24 cellular contexts compared by ENCODE assay signal in genomic region chr4:39125600-39125985, GRCh38. TPM values are rescaled to one million over a fixed set of nuclear protein-coding genes. Genes with fewer than 3 reads are reported as not detected.
A peak's percentile ranks its signal among the peaks of the same experiment; 100 is the strongest.
DNase-seq lines count a peak whose midpoint lies in the region; ATAC-seq, FAIRE-seq and TF ChIP-seq lines count a peak whose summit lies in the region.
"Had no signal": no experiment of that assay in that cellular context is flagged by ENCODE, and none has a peak within 500 bp of the region (broad histone marks: within the 10 kb centered on the region; RNA-seq: fewer than 3 reads in every experiment).

No MANE protein-coding gene starts in this region.

- TF ChIP-seq EP300 in HepG2 (IDR thresholded peaks at IDR 0.05; ENCODE audit: low read depth in 2 of 2, low read length in 2 of 2) (no peak), HepG2 (CRISPR knock-in tag; IDR thresholded peaks at IDR 0.05; ENCODE audit: borderline replicate concordance) (no peak)

- WGBS in HepG2 (ENCODE audit: low lambda C conversion rate): 95% methylated on average over 3 of the region's 3 CpGs
- 100% methylated on average over 3 of the region's 3 CpGs for WGBS in right lobe of liver (ENCODE audit: insufficient coverage, low coverage, low lambda C conversion rate, missing lambda C conversion rate)

- ATAC-seq in HepG2 (no peak), right lobe of liver (no peak), activated B cell treated with CpG ODN at 0.5 μM for 24 hours (ENCODE audit: low read depth) (no peak)
- ATAC-seq in stimulated activated memory B cell treated with anti-CD40 and anti-IgM and Interleukin-4, amounts not matched to agents 10 μg/mL and 1 μg/mL and 100 μg/mL, for 72 hours: no peak
- no peak for ATAC-seq in naive thymus-derived CD4-positive, alpha-beta T cell
- ATAC-seq: Right ventricle myocardium inferior, SK-N-SH treated with all-trans-retinoic acid at 6 μM for 48 hours had no signal

- BruUV-seq in HepG2 (replicated peaks; lab: Mats Ljungman, UMichigan): no TSS peak

- intact Hi-C loops in HepG2 (cut with micrococcal nuclease; ENCODE audit: unreplicated experiment) (no loop called here), right lobe of liver (cut with DNase I) (loop anchor here in 1 of 2 donors (10.0 kb wide), 1 partner anchor 201 kb away; no protein-coding TSS in a partner anchor), activated B cell treated with CpG ODN at 0.5 μM for 24 hours (cut with micrococcal nuclease) (loop anchor here (1.0 kb wide), 1 partner anchor 81 kb away; no protein-coding TSS in a partner anchor), left ventricle myocardium inferior (cut with micrococcal nuclease) (no loop called here)
- intact Hi-C loops in naive thymus-derived CD4-positive, alpha-beta T cell (cut with micrococcal nuclease): no loop called here

- no peak overlapping the region for H3K9ac ChIP-seq in HepG2 (ENCODE audit: insufficient read depth, low read depth, low read length)
- H3K9ac ChIP-seq: KMS-11 had no signal

- TF ChIP-seq CTCF in HepG2 (CRISPR knock-in tag; IDR thresholded peaks at IDR 0.05): no peak
- no peak for TF ChIP-seq CTCF in right lobe of liver (IDR thresholded peaks at IDR 0.05)
- TF ChIP-seq CTCF in activated B cell treated with CpG ODN at 0.5 μM for 24 hours (IDR thresholded peaks at IDR 0.05): no peak
- no peak for TF ChIP-seq CTCF in left ventricle myocardium inferior (IDR thresholded peaks at IDR 0.05; ENCODE audit: borderline replicate concordance)

- H3K27ac ChIP-seq in HepG2 (ENCODE audit: extremely low read length, insufficient read depth, low read length): no peak overlapping the region
- H3K27ac ChIP-seq in right lobe of liver: no peak overlapping the region
- H3K27ac ChIP-seq in naive thymus-derived CD4-positive, alpha-beta T cell (ENCODE audit: low read depth, low read length): no peak overlapping the region
- H3K27ac ChIP-seq in left ventricle myocardium inferior (replicated peaks): no peak overlapping the region
- H3K27ac ChIP-seq: KMS-11, PC-9, SJCRH30 had no signal

- no peaks in the 10 kb centered on the region for H4K20me1 ChIP-seq in HepG2 (ENCODE audit: insufficient read depth, low read length)

- no peak for TF ChIP-seq POLR2A in HepG2 (IDR thresholded peaks at IDR 0.05; ENCODE audit: insufficient read depth in 1 of 2, low read depth in 2 of 2, low read length in 2 of 2)
- no peak for TF ChIP-seq POLR2A in right lobe of liver (IDR thresholded peaks at IDR 0.05)

- H3K27me3 Mint-ChIP-seq in IgD-negative memory B cell: no peaks in the 10 kb centered on the region
- no peaks in the 10 kb centered on the region for H3K27me3 Mint-ChIP-seq in activated B cell treated with CpG ODN at 0.5 μM for 24 hours
- H3K27me3 Mint-ChIP-seq in stimulated activated memory B cell treated with anti-CD40 and anti-IgM and Interleukin-4, amounts not matched to agents 10 μg/mL and 1 μg/mL and 100 μg/mL, for 72 hours: no peaks in the 10 kb centered on the region
- no peaks in the 10 kb centered on the region for H3K27me3 Mint-ChIP-seq in naive thymus-derived CD4-positive, alpha-beta T cell

- POLR2A ChIA-PET in HepG2 (lab: Yijun Ruan, JAX): no interaction called here
- POLR2A ChIA-PET in activated B cell treated with CpG ODN at 0.5 μM for 24 hours (lab: Charles Lee): interaction anchor here (1.2 kb wide), 1 partner anchor 81 kb away, joined by 4 read pairs; no protein-coding TSS in a partner anchor
- POLR2A ChIA-PET in naive thymus-derived CD4-positive, alpha-beta T cell (lab: Charles Lee): no interaction called here

- peaks cover 10 to 19% (median 14%) of the 10 kb centered on the region in 3 donors for H3K4me1 Mint-ChIP-seq in IgD-negative memory B cell
- peaks cover 27% of the 10 kb centered on the region for H3K4me1 Mint-ChIP-seq in activated B cell treated with CpG ODN at 0.5 μM for 24 hours
- H3K4me1 Mint-ChIP-seq in stimulated activated memory B cell treated with anti-CD40 and anti-IgM and Interleukin-4, amounts not matched to agents 10 μg/mL and 1 μg/mL and 100 μg/mL, for 72 hours: peaks cover 20% of the 10 kb centered on the region
- peaks cover 0 to 1% (median 0%) of the 10 kb centered on the region in 7 donors for H3K4me1 Mint-ChIP-seq in naive thymus-derived CD4-positive, alpha-beta T cell

- CTCF ChIA-PET in HepG2 (lab: Yijun Ruan, JAX; ENCODE audit: low intra/inter-chr PET ratio, low total read pairs) (no interaction called here), activated B cell treated with CpG ODN at 0.5 μM for 24 hours (lab: Charles Lee) (interaction anchor here (0.6 to 3.0 kb wide), 3 partner anchors 9 to 223 kb away, joined by 3 to 12 read pairs (median 4); no protein-coding TSS in a partner anchor)
- CTCF ChIA-PET in naive thymus-derived CD4-positive, alpha-beta T cell (lab: Charles Lee): no interaction called here

- 0 out of 5 replicates have a peak, but pooled peaks cover 0 to 2% of the 10 kb centered on the region in 2 experiments for H3K36me3 ChIP-seq in HepG2 (replicated peaks in 1 of 2; ENCODE audit: control insufficient read depth in 1 of 2, insufficient read depth in 2 of 2, low read length in 2 of 2)
- H3K36me3 ChIP-seq in right lobe of liver: no peaks in the 10 kb centered on the region
- H3K36me3 ChIP-seq in naive thymus-derived CD4-positive, alpha-beta T cell (ENCODE audit: control insufficient read depth in 2 of 3, insufficient read depth in 3 of 3, low read length in 3 of 3): no peaks in the 10 kb centered on the region
- H3K36me3 ChIP-seq in left ventricle myocardium inferior: peaks cover 20% of the 10 kb centered on the region

- no peaks in the 10 kb centered on the region for H3K4me1 ChIP-seq in HepG2 (ENCODE audit: insufficient read depth, low read length)
- no peaks in the 10 kb centered on the region for H3K4me1 ChIP-seq in right lobe of liver
- H3K4me1 ChIP-seq in naive thymus-derived CD4-positive, alpha-beta T cell (ENCODE audit: control insufficient read depth in 2 of 2, insufficient read depth in 2 of 2, low read length in 2 of 2): no peaks in the 10 kb centered on the region
- no peaks in the 10 kb centered on the region for H3K4me1 ChIP-seq in left ventricle myocardium inferior
- H3K4me1 ChIP-seq: SJCRH30 had no signal

- H3K79me2 ChIP-seq in HepG2 (ENCODE audit: insufficient read depth, low read length): no peaks in the 10 kb centered on the region

- DNase-seq in HepG2 (ENCODE audit: low spot score) (no peak), right lobe of liver (no peak), activated B cell treated with CpG ODN at 0.5 μM for 24 hours (no peak), left ventricle myocardium inferior (no peak)
- DNase-seq in stimulated activated CD4-positive, alpha-beta T cell treated with anti-CD3 and anti-CD28 coated beads, Interleukin-1b, Interleukin-23, amount 100 ng/mL, for 48 hours: no peak
- no peak for DNase-seq in naive thymus-derived CD4-positive, alpha-beta T cell
- DNase-seq: 8988T, ACHN, DMS153, DND-41, H7, NCI-H1092 treated with DMSO at 0.1 percent for 48 hours, NCI-H1436, NCI-H187, NCI-H446, NCI-H524 treated with DMSO at 0.1 percent for 48 hours, NCI-H774, PC-9, SJCRH30 had no signal

- no peak for FAIRE-seq in HepG2 (lab: Jason Lieb, UNC)

- TF ChIP-seq RAD21 in HepG2 (CRISPR knock-in tag; IDR thresholded peaks at IDR 0.05): no peak

- H3K27ac Mint-ChIP-seq in IgD-negative memory B cell (peak overlapping the region; percentile 68 to 82 (median 72)), activated B cell treated with CpG ODN at 0.5 μM for 24 hours (peak overlapping the region; percentile 78)
- H3K27ac Mint-ChIP-seq in stimulated activated memory B cell treated with anti-CD40 and anti-IgM and Interleukin-4, amounts not matched to agents 10 μg/mL and 1 μg/mL and 100 μg/mL, for 72 hours: peak overlapping the region; percentile 53
- H3K27ac Mint-ChIP-seq in naive thymus-derived CD4-positive, alpha-beta T cell: peak overlapping the region in 1 of 9 donors; percentile 65

- no peak overlapping the region for H3K4me2 ChIP-seq in HepG2 (ENCODE audit: low read depth, low read length)
- H3K4me2 ChIP-seq: KMS-11, PC-9 had no signal

- H3K4me3 ChIP-seq in HepG2 (replicated peaks in 1 of 3; ENCODE audit: insufficient read depth in 1 of 3, low read depth in 2 of 3, low read length in 3 of 3) (no peak overlapping the region), right lobe of liver (no peak overlapping the region), left ventricle myocardium inferior (no peak overlapping the region)
- H3K4me3 ChIP-seq in naive thymus-derived CD4-positive, alpha-beta T cell (ENCODE audit: low read length): no peak overlapping the region
- H3K4me3 ChIP-seq: PC-9, SJCRH30 had no signal

- in situ Hi-C loops in HepG2 (cut with HindIII; ENCODE audit: extremely low pct_ligation_motif_present, low pct_unique_long_range_greater_than_20kb): loop anchor here (25.0 kb wide), 1 partner anchor 363 kb away; no protein-coding TSS in a partner anchor

- H3K9me3 Mint-ChIP-seq in IgD-negative memory B cell (peaks cover 0 to 5% (median 0%) of the 10 kb centered on the region in 3 donors), activated B cell treated with CpG ODN at 0.5 μM for 24 hours (peaks cover 7% of the 10 kb centered on the region)
- peaks cover 8% of the 10 kb centered on the region for H3K9me3 Mint-ChIP-seq in stimulated activated memory B cell treated with anti-CD40 and anti-IgM and Interleukin-4, amounts not matched to agents 10 μg/mL and 1 μg/mL and 100 μg/mL, for 72 hours
- peaks cover 0 to 6% (median 0%) of the 10 kb centered on the region in 11 donors for H3K9me3 Mint-ChIP-seq in naive thymus-derived CD4-positive, alpha-beta T cell

- H2AFZ ChIP-seq in HepG2 (ENCODE audit: low read length): no peak overlapping the region
- H2AFZ ChIP-seq: PC-9 had no signal

- H3K36me3 Mint-ChIP-seq in IgD-negative memory B cell: peaks cover 15% of the 10 kb centered on the region
- peaks cover 40% of the 10 kb centered on the region for H3K36me3 Mint-ChIP-seq in activated B cell treated with CpG ODN at 0.5 μM for 24 hours (ENCODE audit: low read depth)
- H3K36me3 Mint-ChIP-seq in stimulated activated memory B cell treated with anti-CD40 and anti-IgM and Interleukin-4, amounts not matched to agents 10 μg/mL and 1 μg/mL and 100 μg/mL, for 72 hours: peaks cover 34% of the 10 kb centered on the region
- peaks cover 0 to 32% (median 25%) of the 10 kb centered on the region in 5 donors for H3K36me3 Mint-ChIP-seq in naive thymus-derived CD4-positive, alpha-beta T cell

- H3K27me3 ChIP-seq in HepG2 (ENCODE audit: control insufficient read depth in 1 of 2, insufficient read depth in 2 of 2, low read length in 2 of 2): no peaks in the 10 kb centered on the region
- no peaks in the 10 kb centered on the region for H3K27me3 ChIP-seq in right lobe of liver
- H3K27me3 ChIP-seq in naive thymus-derived CD4-positive, alpha-beta T cell (ENCODE audit: control insufficient read depth in 2 of 2, insufficient read depth in 2 of 2, low read length in 2 of 2): no peaks in the 10 kb centered on the region
- H3K27me3 ChIP-seq in left ventricle myocardium inferior (ENCODE audit: low read depth): no peaks in the 10 kb centered on the region
- H3K27me3 ChIP-seq: SJCRH30 had no signal

- H3K9me3 ChIP-seq in HepG2 (ENCODE audit: low read length) (no peaks in the 10 kb centered on the region), right lobe of liver (no peaks in the 10 kb centered on the region), left ventricle myocardium inferior (replicated peaks) (peaks cover 10% of the 10 kb centered on the region)
- H3K9me3 ChIP-seq in naive thymus-derived CD4-positive, alpha-beta T cell (ENCODE audit: control insufficient read depth in 2 of 3, low read length in 3 of 3): no peaks in the 10 kb centered on the region
- H3K9me3 ChIP-seq: SJCRH30 had no signal

- H3K4me3 Mint-ChIP-seq in IgD-negative memory B cell (peak overlapping the region in 1 of 4 donors; percentile 5), activated B cell treated with CpG ODN at 0.5 μM for 24 hours (no peak overlapping the region)
- no peak overlapping the region for H3K4me3 Mint-ChIP-seq in stimulated activated memory B cell treated with anti-CD40 and anti-IgM and Interleukin-4, amounts not matched to agents 10 μg/mL and 1 μg/mL and 100 μg/mL, for 72 hours
- no peak overlapping the region for H3K4me3 Mint-ChIP-seq in naive thymus-derived CD4-positive, alpha-beta T cell

RNA-seq across cellular contexts. Expression of gene WDR19, which starts 56.7 kb away (rescaled TPM):
- 20.3 and 22.9 TPM in 2 replicates for total RNA-seq in HepG2 (2016; rRNA removed; fragmentation: Illumina TruSeq; extraction: Trizol)
- total RNA-seq in HepG2 (2016; cell fraction: cytosol; rRNA removed; fragmentation: Illumina TruSeq; extraction: Trizol; ENCODE audit: low read depth): 7.2 and 7.6 TPM in 2 replicates
- 19.2 and 23.5 TPM in 2 replicates for total RNA-seq in HepG2 (2016; cell fraction: insoluble cytoplasmic fraction; rRNA removed; fragmentation: Illumina TruSeq; extraction: Trizol)
- total RNA-seq in HepG2 (2016; cell fraction: membrane; rRNA removed; fragmentation: Illumina TruSeq; extraction: Trizol): 6.2 and 8.6 TPM in 2 replicates
- total RNA-seq in HepG2 (2016; cell fraction: nucleus; rRNA removed; fragmentation: Illumina TruSeq; extraction: Trizol): 39.7 and 47.7 TPM in 2 replicates
- 31.1 and 34.1 TPM in 2 replicates for polyA plus RNA-seq in HepG2 (2011; rRNA removed)
- polyA plus RNA-seq in HepG2 (2011; cell fraction: cytosol; rRNA removed): 8.0 and 9.0 TPM in 2 replicates
- polyA plus RNA-seq in HepG2 (2011; cell fraction: nucleus; rRNA removed): 80.8 and 82.2 TPM in 2 replicates
- 14.4 and 19.5 TPM in 2 replicates for polyA plus RNA-seq in HepG2 (2012)
- polyA plus RNA-seq in HepG2 (2016; cell fraction: cytosol; fragmentation: Illumina TruSeq; extraction: Trizol; ENCODE audit: low read depth): 1.2 and 1.4 TPM in 2 replicates
- 12.9 and 13.5 TPM in 2 replicates for polyA plus RNA-seq in HepG2 (2016; cell fraction: insoluble cytoplasmic fraction; fragmentation: Illumina TruSeq; extraction: Trizol; ENCODE audit: low read depth)
- polyA plus RNA-seq in HepG2 (2016; cell fraction: membrane; fragmentation: Illumina TruSeq; extraction: Trizol; ENCODE audit: low read depth): 1.5 and 2.4 TPM in 2 replicates
- 60.1 and 62.0 TPM in 2 replicates for polyA plus RNA-seq in HepG2 (2016; cell fraction: nucleus; fragmentation: Illumina TruSeq; extraction: Trizol; ENCODE audit: insufficient read depth, low read depth)
- 9.9 and 14.4 TPM in 2 replicates for polyA minus RNA-seq in HepG2 (2011; rRNA and poly(A)+ RNA removed; ENCODE audit: low replicate concordance)
- 7.3 and 9.8 TPM in 2 replicates for polyA minus RNA-seq in HepG2 (2011; cell fraction: cytosol; rRNA and poly(A)+ RNA removed)
- polyA minus RNA-seq in HepG2 (2011; cell fraction: nucleus; rRNA and poly(A)+ RNA removed): 70.9 and 71.6 TPM in 2 replicates
- total RNA-seq in right lobe of liver: 10 to 100 TPM; 11.4 to 22.2 (median 16.9) TPM
- polyA plus RNA-seq in IgD-negative memory B cell: 5.5 TPM
- total RNA-seq in activated B cell treated with CpG ODN at 0.5 μM for 24 hours: 23.8 and 28.4 TPM in 2 replicates
- 10 to 100 TPM; 14.0 to 44.3 (median 15.4) TPM for total RNA-seq in naive thymus-derived CD4-positive, alpha-beta T cell
- polyA plus RNA-seq in naive thymus-derived CD4-positive, alpha-beta T cell: 1 to 10 TPM; 5.3 to 7.6 TPM
- total RNA-seq in left ventricle myocardium inferior: 10.4 TPM
